ENCODE assay signal across 1 cellular context in the genomic region with DNA sequence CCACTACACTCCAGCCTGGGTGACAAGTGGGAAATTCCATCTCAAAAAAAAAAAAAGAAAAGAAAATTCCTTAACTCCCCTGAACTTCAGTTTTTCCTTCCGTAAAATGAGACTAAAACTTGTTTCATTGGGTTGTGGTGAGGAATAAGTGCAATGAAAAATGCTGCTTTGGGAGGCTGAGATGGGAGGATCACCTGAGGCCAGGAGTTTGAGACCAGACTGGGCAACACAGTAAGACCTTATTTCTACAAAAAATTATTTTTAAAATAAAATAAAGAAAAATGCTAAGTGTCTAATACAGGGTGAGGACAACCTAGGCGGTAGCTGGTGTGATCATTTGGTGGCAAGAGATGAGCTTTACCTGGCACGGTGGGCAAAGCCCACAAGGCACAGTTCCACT.
TF ChIP-seq lines count a peak whose summit lies in the region.

No MANE protein-coding gene starts in this region.

TF ChIP-seq in IMR-90, 13 proteins besides CTCF, POLR2A, EP300 and RAD21:
- TF ChIP-seq, protein P1, sequence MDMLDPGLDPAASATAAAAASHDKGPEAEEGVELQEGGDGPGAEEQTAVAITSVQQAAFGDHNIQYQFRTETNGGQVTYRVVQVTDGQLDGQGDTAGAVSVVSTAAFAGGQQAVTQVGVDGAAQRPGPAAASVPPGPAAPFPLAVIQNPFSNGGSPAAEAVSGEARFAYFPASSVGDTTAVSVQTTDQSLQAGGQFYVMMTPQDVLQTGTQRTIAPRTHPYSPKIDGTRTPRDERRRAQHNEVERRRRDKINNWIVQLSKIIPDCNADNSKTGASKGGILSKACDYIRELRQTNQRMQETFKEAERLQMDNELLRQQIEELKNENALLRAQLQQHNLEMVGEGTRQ (IDR thresholded peaks at IDR 0.05; ENCODE audit: low read depth, low read length) = no peak
- no peak for TF ChIP-seq NFE2L2 (IDR thresholded peaks at IDR 0.05; ENCODE audit: low read depth, low read length)
- TF ChIP-seq CEBPB (IDR thresholded peaks at IDR 0.05; ENCODE audit: low read depth, low read length) = no peak
- TF ChIP-seq MAZ (IDR thresholded peaks at IDR 0.05; ENCODE audit: borderline replicate concordance, low read depth, low read length) = no peak
- no peak for TF ChIP-seq FOS (IDR thresholded peaks at IDR 0.05; ENCODE audit: low read depth, low read length)
- TF ChIP-seq, protein P2, sequence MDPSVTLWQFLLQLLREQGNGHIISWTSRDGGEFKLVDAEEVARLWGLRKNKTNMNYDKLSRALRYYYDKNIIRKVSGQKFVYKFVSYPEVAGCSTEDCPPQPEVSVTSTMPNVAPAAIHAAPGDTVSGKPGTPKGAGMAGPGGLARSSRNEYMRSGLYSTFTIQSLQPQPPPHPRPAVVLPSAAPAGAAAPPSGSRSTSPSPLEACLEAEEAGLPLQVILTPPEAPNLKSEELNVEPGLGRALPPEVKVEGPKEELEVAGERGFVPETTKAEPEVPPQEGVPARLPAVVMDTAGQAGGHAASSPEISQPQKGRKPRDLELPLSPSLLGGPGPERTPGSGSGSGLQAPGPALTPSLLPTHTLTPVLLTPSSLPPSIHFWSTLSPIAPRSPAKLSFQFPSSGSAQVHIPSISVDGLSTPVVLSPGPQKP (IDR thresholded peaks at IDR 0.05; ENCODE audit: borderline replicate concordance, low read depth, low read length) = no peak
- TF ChIP-seq MXI1 (IDR thresholded peaks at IDR 0.05; ENCODE audit: borderline replicate concordance, low read depth, low read length) = no peak
- no peak for TF ChIP-seq MAFK (IDR thresholded peaks at IDR 0.05; ENCODE audit: low read depth, low read length)
- no peak for TF ChIP-seq SMC3 (IDR thresholded peaks at IDR 0.05; ENCODE audit: low read depth, low read length)
